ENCODE assay signal across 17 cellular contexts in genomic region chr6:160735523-160735922, GRCh38. TPM values are rescaled to one million over a fixed set of nuclear protein-coding genes. Genes with fewer than 3 reads are reported as not detected.
DNase-seq lines count a peak whose midpoint lies in the region; ATAC-seq, FAIRE-seq and TF ChIP-seq lines count a peak whose summit lies in the region.
"Had no signal": no experiment of that assay in that cellular context is flagged by ENCODE, and none has a peak within 500 bp of the region (broad histone marks: within the 10 kb centered on the region; RNA-seq: fewer than 3 reads in every experiment).

No MANE protein-coding gene starts in this region.

- ATAC-seq in GM19025 (IDR thresholded peaks at IDR 0.05; ENCODE audit: low read depth, unreplicated experiment) (peak; percentile 51), GM21786 (IDR thresholded peaks at IDR 0.05; ENCODE audit: unreplicated experiment) (peak; percentile 59), HG03103 (IDR thresholded peaks at IDR 0.05; ENCODE audit: low read depth, unreplicated experiment) (peak; percentile 66)
- ATAC-seq: gastrocnemius medialis, left colon had no signal

- DNase-seq in GM03348 (ENCODE audit: low spot score) = peak; percentile 7
- no peak for DNase-seq in COR-L47 (lab: John Stamatoyannopoulos, UW)
- no peak for DNase-seq in islet precursor cell
- DNase-seq in NCI-H345 treated with DMSO at 0.1 percent for 48 hours (lab: John Stamatoyannopoulos, UW; ENCODE audit: unreplicated experiment) = no peak
- no peak for DNase-seq in GM12891 (ENCODE audit: insufficient read length, low spot score)
- DNase-seq: activated T-cell treated with anti-CD3 and anti-CD28 coated beads for 4 hours, Calu3, gastrocnemius medialis, left colon, MV-4-11, NCI-H526, Right ventricle myocardium superior, tibial artery had no signal

- TF ChIP-seq POLR2A in GM12891 (IDR thresholded peaks at IDR 0.05; ENCODE audit: low read depth, low read length) = no peak

- FAIRE-seq in GM12891 (lab: Jason Lieb, UNC) = no peak
- FAIRE-seq: A204.1 had no signal

TF ChIP-seq in GM12891, 5 proteins besides CTCF, POLR2A, EP300 and RAD21:
- TF ChIP-seq SPI1 (IDR thresholded peaks at IDR 0.05; ENCODE audit: low read depth, low read length) (no peak), POU2F2 (IDR thresholded peaks at IDR 0.05; ENCODE audit: low read depth, low read length) (no peak), POLR2AphosphoS5 (IDR thresholded peaks at IDR 0.05; ENCODE audit: low read depth, low read length) (no peak), PAX5 (IDR thresholded peaks at IDR 0.05; ENCODE audit: insufficient read depth, low read length, severe bottlenecking) (no peak), TAF1 (IDR thresholded peaks at IDR 0.05; ENCODE audit: low read depth, low read length) (no peak)

RNA-seq across cellular contexts. Expression of gene PLG, which starts 33.5 kb away (rescaled TPM):
- polyA plus RNA-seq in GM12891 (2012; ENCODE audit: low read depth, missing spikeins) = 0.27 TPM
